Comparison of ENCODE assay signal across 8 cellular contexts in the genomic region with DNA sequence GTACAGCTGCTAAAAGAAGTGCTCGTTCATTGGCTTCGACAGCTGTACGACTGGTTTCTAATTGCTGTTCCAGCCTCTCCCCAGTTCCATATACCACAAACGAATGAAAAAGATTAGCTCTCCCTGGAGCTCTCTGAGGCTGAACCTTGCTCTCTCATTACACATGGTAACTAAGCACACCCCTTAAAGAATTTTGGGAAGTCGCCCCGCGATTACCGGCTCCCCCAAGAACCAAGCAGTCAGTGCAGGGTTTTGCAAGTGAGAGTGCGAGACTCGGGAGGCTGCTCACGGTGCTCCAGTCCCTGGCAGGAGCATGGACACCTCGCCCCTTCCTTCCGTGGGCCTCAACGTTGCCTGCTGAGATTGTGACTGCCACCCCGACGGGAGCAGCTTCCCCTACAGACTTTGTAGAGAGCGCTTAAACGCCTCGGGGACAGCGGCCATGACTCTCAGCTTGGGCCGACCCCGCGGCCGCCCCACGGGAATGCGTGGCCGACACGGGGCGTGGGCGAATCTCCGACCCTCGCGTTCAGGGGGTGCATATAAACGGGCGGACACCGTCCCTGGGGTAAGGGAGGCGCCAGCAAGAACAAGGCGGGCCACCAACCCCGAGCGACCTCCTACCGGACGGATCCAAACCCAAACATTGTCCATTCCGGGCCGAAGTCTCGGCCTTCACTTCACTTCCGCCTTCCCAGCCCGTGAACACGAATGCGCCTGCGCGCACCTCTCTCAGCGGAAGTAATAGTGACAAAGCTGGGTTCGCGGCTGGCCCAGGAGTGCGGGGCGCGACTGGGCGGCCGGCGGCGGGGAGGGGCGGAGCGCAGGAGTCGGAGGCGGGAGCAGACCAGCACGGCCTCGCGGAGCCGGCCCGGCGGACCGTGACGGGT. TPM values are rescaled to one million over a fixed set of nuclear protein-coding genes. Genes with fewer than 3 reads are reported as not detected.
A peak's percentile ranks its signal among the peaks of the same experiment; 100 is the strongest.
DNase-seq lines count a peak whose midpoint lies in the region; ATAC-seq and TF ChIP-seq lines count a peak whose summit lies in the region.

A gene with protein sequence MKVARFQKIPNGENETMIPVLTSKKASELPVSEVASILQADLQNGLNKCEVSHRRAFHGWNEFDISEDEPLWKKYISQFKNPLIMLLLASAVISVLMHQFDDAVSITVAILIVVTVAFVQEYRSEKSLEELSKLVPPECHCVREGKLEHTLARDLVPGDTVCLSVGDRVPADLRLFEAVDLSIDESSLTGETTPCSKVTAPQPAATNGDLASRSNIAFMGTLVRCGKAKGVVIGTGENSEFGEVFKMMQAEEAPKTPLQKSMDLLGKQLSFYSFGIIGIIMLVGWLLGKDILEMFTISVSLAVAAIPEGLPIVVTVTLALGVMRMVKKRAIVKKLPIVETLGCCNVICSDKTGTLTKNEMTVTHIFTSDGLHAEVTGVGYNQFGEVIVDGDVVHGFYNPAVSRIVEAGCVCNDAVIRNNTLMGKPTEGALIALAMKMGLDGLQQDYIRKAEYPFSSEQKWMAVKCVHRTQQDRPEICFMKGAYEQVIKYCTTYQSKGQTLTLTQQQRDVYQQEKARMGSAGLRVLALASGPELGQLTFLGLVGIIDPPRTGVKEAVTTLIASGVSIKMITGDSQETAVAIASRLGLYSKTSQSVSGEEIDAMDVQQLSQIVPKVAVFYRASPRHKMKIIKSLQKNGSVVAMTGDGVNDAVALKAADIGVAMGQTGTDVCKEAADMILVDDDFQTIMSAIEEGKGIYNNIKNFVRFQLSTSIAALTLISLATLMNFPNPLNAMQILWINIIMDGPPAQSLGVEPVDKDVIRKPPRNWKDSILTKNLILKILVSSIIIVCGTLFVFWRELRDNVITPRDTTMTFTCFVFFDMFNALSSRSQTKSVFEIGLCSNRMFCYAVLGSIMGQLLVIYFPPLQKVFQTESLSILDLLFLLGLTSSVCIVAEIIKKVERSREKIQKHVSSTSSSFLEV (plus strand): TSS at position 845 of the 890 bp plus-strand sequence. CDS start 686 bp downstream, outside the sequence.

- DNase-seq in EL (peak; percentile 95), H4 (ENCODE audit: low spot score) (peak; percentile 97), LNCaP clone FGC (ENCODE audit: low read depth) (peak; percentile 83), RWPE1 (ENCODE audit: low spot score) (peak; percentile 92), fibroblast of peridontal ligament (ENCODE audit: extremely low read depth) (peak; percentile 93), natural killer cell (peak; percentile 91)
- peak; percentile 91 for DNase-seq in activated T-helper 2 cell treated with anti-CD3 and anti-CD28 coated beads, Interferon-gamma antibody, Interleukin-2, Interleukin-4, amounts not matched to agents 10 μg/mL and 5 μg/mL and 100 μg/mL, durations not matched to agents 14 hours and 24 hours and 36 hours (ENCODE audit: low spot score)
- DNase-seq in stimulated activated naive CD4-positive, alpha-beta T cell treated with Interleukin-2 at 50 U/mL for 16 hours (lab: John Stamatoyannopoulos, UW): peak; percentile 84

- peak; percentile 86 to 94 (median 88) for ATAC-seq in natural killer cell

- H3K27ac ChIP-seq in RWPE1: peak within 1 kb of the TSS; percentile 85

- H3K9me3 Mint-ChIP-seq in activated T-helper 2 cell treated with anti-CD3 and anti-CD28 coated beads, Interferon-gamma antibody, Interleukin-2, Interleukin-4, amounts not matched to agents 10 μg/mL and 5 μg/mL and 100 μg/mL, durations not matched to agents 14 hours and 24 hours and 36 hours: no peaks in the 10 kb centered on the region
- H3K9me3 Mint-ChIP-seq in natural killer cell: no peaks in the 10 kb centered on the region

- peaks cover 35% of the 10 kb centered on the region for H3K4me1 Mint-ChIP-seq in activated T-helper 2 cell treated with anti-CD3 and anti-CD28 coated beads, Interferon-gamma antibody, Interleukin-2, Interleukin-4, amounts not matched to agents 10 μg/mL and 5 μg/mL and 100 μg/mL, durations not matched to agents 14 hours and 24 hours and 36 hours (ENCODE audit: low read depth)
- peaks cover 31 to 37% of the 10 kb centered on the region in 2 donors for H3K4me1 Mint-ChIP-seq in natural killer cell

- H3K27me3 Mint-ChIP-seq in activated T-helper 2 cell treated with anti-CD3 and anti-CD28 coated beads, Interferon-gamma antibody, Interleukin-2, Interleukin-4, amounts not matched to agents 10 μg/mL and 5 μg/mL and 100 μg/mL, durations not matched to agents 14 hours and 24 hours and 36 hours (ENCODE audit: low read depth): no peaks in the 10 kb centered on the region
- H3K27me3 Mint-ChIP-seq in natural killer cell (ENCODE audit: low read depth in 2 of 2): no peaks in the 10 kb centered on the region

- POLR2A ChIA-PET in RWPE1 (lab: Yijun Ruan, JAX; ENCODE audit: low non-redundant PET): interaction anchor here (0.5 to 1.3 kb wide), 4 partner anchors 147 to 1013 kb away, joined by 3 to 12 read pairs (median 5); a partner anchor contains a TSS

- H3K36me3 Mint-ChIP-seq in activated T-helper 2 cell treated with anti-CD3 and anti-CD28 coated beads, Interferon-gamma antibody, Interleukin-2, Interleukin-4, amounts not matched to agents 10 μg/mL and 5 μg/mL and 100 μg/mL, durations not matched to agents 14 hours and 24 hours and 36 hours (ENCODE audit: low read depth): peaks cover 9% of the 10 kb centered on the region
- no peaks in the 10 kb centered on the region for H3K36me3 Mint-ChIP-seq in natural killer cell

- no peak for TF ChIP-seq CTCF in LNCaP clone FGC (IDR thresholded peaks at IDR 0.05; ENCODE audit: control insufficient read depth, extremely low read depth, insufficient read depth)
- peak; percentile 66 for TF ChIP-seq CTCF in RWPE1 (conservative IDR thresholded peaks at IDR 0.05; ENCODE audit: low read depth)
- TF ChIP-seq CTCF in natural killer cell (IDR thresholded peaks at IDR 0.05): peak; percentile 63

- peak within 1 kb of the TSS; percentile 81 for H3K4me3 ChIP-seq in LNCaP clone FGC (ENCODE audit: low read depth, low read length)

- intact Hi-C loops in activated T-helper 2 cell treated with anti-CD3 and anti-CD28 coated beads, Interferon-gamma antibody, Interleukin-2, Interleukin-4, amounts not matched to agents 10 μg/mL and 5 μg/mL and 100 μg/mL, durations not matched to agents 14 hours and 24 hours and 36 hours (cut with micrococcal nuclease): loop anchor here (1.0 to 10.0 kb wide), 7 partner anchors 13 to 491 kb away; a partner anchor contains a TSS
- intact Hi-C loops in natural killer cell (cut with micrococcal nuclease): loop anchor here (1.0 to 10.0 kb wide), 5 partner anchors 134 to 1521 kb away; a partner anchor contains a TSS

- CTCF ChIA-PET in RWPE1 (lab: Yijun Ruan, JAX): interaction anchor here (0.5 to 1.5 kb wide), 9 partner anchors 9 to 641 kb away, joined by 3 to 5 read pairs (median 3); no protein-coding TSS in a partner anchor

- peak within 1 kb of the TSS; percentile 93 for H3K4me3 Mint-ChIP-seq in activated T-helper 2 cell treated with anti-CD3 and anti-CD28 coated beads, Interferon-gamma antibody, Interleukin-2, Interleukin-4, amounts not matched to agents 10 μg/mL and 5 μg/mL and 100 μg/mL, durations not matched to agents 14 hours and 24 hours and 36 hours (ENCODE audit: low read depth)
- peak within 1 kb of the TSS; percentile 93 for H3K4me3 Mint-ChIP-seq in natural killer cell

- peak within 1 kb of the TSS; percentile 97 for H3K27ac Mint-ChIP-seq in activated T-helper 2 cell treated with anti-CD3 and anti-CD28 coated beads, Interferon-gamma antibody, Interleukin-2, Interleukin-4, amounts not matched to agents 10 μg/mL and 5 μg/mL and 100 μg/mL, durations not matched to agents 14 hours and 24 hours and 36 hours
- peak within 1 kb of the TSS; percentile 97 to 98 for H3K27ac Mint-ChIP-seq in natural killer cell

RNA-seq across cellular contexts. Expression of the gene that starts here (rescaled TPM):
- total RNA-seq in H4 (2014; rRNA removed; shearing (Covaris generic)): 81.8 and 113 TPM in 2 replicates
- total RNA-seq in activated T-helper 2 cell treated with anti-CD3 and anti-CD28 coated beads, Interferon-gamma antibody, Interleukin-2, Interleukin-4, amounts not matched to agents 10 μg/mL and 5 μg/mL and 100 μg/mL, durations not matched to agents 14 hours and 24 hours and 36 hours: 59.4 and 63.7 TPM in 2 replicates
- total RNA-seq in natural killer cell: 10 to 100 TPM; 58.8 to 72.9 (median 60.6) TPM

Comparison
In these comparisons a context has a peak if more than half of its experiments do, and no peak if none do; other contexts are left out.
1. Peak in every context shown above with its lines: DNase-seq, ATAC-seq, H3K4me3 ChIP-seq and H3K27ac ChIP-seq.